Comparison of ENCODE assay signal across 24 cellular contexts in the genomic region with DNA sequence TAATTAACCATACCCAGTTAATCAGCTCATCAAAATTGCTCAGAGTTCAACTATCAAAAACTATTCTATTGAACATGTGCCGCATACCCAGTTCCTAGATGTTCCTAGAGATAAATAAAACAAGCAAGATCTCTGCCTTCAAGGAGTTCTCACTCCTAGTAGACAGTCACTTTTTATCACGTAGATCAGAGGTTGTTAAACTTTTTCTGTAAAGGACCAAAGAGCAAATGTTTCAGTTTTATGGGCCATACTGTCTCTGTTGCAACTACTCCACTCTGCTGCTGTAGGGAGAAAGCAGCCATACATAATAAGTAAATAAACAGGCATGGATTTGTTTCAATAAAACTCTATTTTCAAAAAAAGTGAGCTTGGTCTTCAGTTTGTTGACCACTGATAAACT.
"Had no signal": no experiment of that assay in that cellular context is flagged by ENCODE, and none has a peak within 500 bp of the region (broad histone marks: within the 10 kb centered on the region; RNA-seq: fewer than 3 reads in every experiment).

No MANE protein-coding gene starts in this region.

- H3K36me3 Mint-ChIP-seq: activated naive CD4-positive, alpha-beta T cell treated with anti-CD3 and anti-CD28 coated beads, Interleukin-2, amount 50 U/mL, for 24 hours; T-cell had no signal

- DNase-seq: activated CD4-positive, alpha-beta T cell treated with anti-CD3 and anti-CD28 coated beads for 48 hours; activated CD4-positive, alpha-beta T cell treated with anti-CD3 and anti-CD28 coated beads, Interleukin-2, amount 50 U/mL, for 4 hours; activated CD4-positive, CD25-positive, alpha-beta regulatory T cell treated with anti-CD3 and anti-CD28 coated beads, Interleukin-2, amount 50 U/mL, for 72 hours; activated CD8-positive, alpha-beta memory T cell treated with anti-CD3 and anti-CD28 coated beads, Interleukin-2, amount 50 U/mL, for 48 hours; activated CD8-positive, alpha-beta T cell treated with anti-CD3 and anti-CD28 coated beads, Interleukin-2, amount 10 ng/mL, durations not matched to agents 7 days and 5 days; activated effector memory CD4-positive, alpha-beta T cell treated with Interleukin-2 at 50 U/mL for 16 hours; activated naive CD4-positive, alpha-beta T cell; activated T-cell treated with anti-CD3 and anti-CD28 coated beads, Interleukin-2, amount 50 U/mL, for 1 hour; aorta; body of pancreas; MM.1S; NCI-H1105; NCI-H1436 treated with DMSO at 0.1 percent for 48 hours; NCI-H187; NCI-H2081; NCI-H510A treated with DMSO at 0.1 percent for 48 hours; PC-3; SHP77 treated with DMSO at 0.1 percent for 48 hours; T-cell; T-helper 2 cell had no signal

- ATAC-seq: activated CD8-positive, alpha-beta T cell treated with anti-CD3 and anti-CD28 coated beads, Interleukin-2, amount 10 ng/mL, durations not matched to agents 7 days and 5 days; body of pancreas; PC-3; T-cell had no signal

- H3K4me1 ChIP-seq: body of pancreas had no signal

- H3K4me3 Mint-ChIP-seq: activated CD8-positive, alpha-beta T cell treated with anti-CD3 and anti-CD28 coated beads, Interleukin-2, amount 10 ng/mL, durations not matched to agents 7 days and 5 days; activated naive CD4-positive, alpha-beta T cell treated with anti-CD3 and anti-CD28 coated beads, Interleukin-2, amount 50 U/mL, for 24 hours; central memory CD8-positive, alpha-beta T cell; T-cell had no signal

- H3K27ac ChIP-seq: body of pancreas, KMS-11, SK-N-MC had no signal

- H3K27me3 ChIP-seq: body of pancreas had no signal

- H3K9me3 Mint-ChIP-seq: activated naive CD4-positive, alpha-beta T cell treated with anti-CD3 and anti-CD28 coated beads, Interleukin-2, amount 50 U/mL, for 24 hours; central memory CD8-positive, alpha-beta T cell; T-cell had no signal

- H3K9me3 ChIP-seq: body of pancreas had no signal

- H3K27ac Mint-ChIP-seq: activated CD8-positive, alpha-beta T cell treated with anti-CD3 and anti-CD28 coated beads, Interleukin-2, amount 10 ng/mL, durations not matched to agents 7 days and 5 days; activated naive CD4-positive, alpha-beta T cell treated with anti-CD3 and anti-CD28 coated beads, Interleukin-2, amount 50 U/mL, for 24 hours; T-cell had no signal

- H3K4me1 Mint-ChIP-seq: activated naive CD4-positive, alpha-beta T cell treated with anti-CD3 and anti-CD28 coated beads, Interleukin-2, amount 50 U/mL, for 24 hours; central memory CD8-positive, alpha-beta T cell; T-cell had no signal

- H3K4me3 ChIP-seq: body of pancreas, SK-N-MC had no signal

- H3K4me2 ChIP-seq: KMS-11 had no signal
